ENCODE assay signal across 17 cellular contexts in the genomic region with DNA sequence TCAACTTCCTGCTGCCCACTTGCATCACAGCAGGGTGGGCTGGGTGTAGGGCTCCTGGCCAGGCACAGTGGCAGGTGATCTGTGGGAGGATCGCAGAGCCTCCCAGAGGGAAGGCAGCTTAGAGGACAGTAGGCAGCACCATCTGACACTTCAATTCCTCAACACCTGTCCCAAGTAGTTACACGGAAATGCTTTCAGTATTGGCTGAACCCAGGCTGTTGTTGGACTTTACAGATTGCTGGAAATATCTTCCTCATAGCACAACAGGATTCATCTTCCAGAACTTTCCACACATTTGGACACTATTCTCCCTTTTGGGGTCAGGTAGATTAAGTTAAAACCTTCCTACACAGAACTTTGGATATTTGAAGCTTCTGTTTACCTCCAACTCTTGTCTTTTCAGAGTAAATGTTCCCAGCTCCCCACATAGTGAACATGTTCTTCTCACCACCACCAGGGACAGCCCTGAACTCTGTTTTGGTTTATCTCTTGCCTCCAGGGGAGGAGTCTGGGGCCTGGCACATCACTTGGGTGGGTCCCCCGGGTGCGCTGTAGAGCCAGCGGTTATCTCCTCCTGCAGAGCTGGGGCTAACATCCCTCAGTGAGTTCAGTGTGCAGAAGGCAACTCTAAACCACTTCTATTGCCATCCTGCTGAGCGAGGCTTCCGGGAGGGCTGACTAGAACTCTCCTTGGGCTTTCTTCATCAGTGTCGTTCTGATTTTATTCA. TPM values are rescaled to one million over a fixed set of nuclear protein-coding genes. Genes with fewer than 3 reads are reported as not detected.
DNase-seq lines count a peak whose midpoint lies in the region; ATAC-seq, FAIRE-seq and TF ChIP-seq lines count a peak whose summit lies in the region.
"Had no signal": no experiment of that assay in that cellular context is flagged by ENCODE, and none has a peak within 500 bp of the region (broad histone marks: within the 10 kb centered on the region; RNA-seq: fewer than 3 reads in every experiment).

No MANE protein-coding gene starts in this region.

- DNase-seq in BE2C: peak; percentile 36
- DNase-seq in K562 (ENCODE audit: extremely low read depth in 1 of 4, low spot score in 3 of 4): peak; percentile 46 to 70 (median 56)
- DNase-seq in left lobe of liver (ENCODE audit: low spot score): no peak
- no peak for DNase-seq in NCI-H1694 (lab: John Stamatoyannopoulos, UW)
- no peak for DNase-seq in G401 (ENCODE audit: low spot score)
- no peak for DNase-seq in OCI-LY7 (ENCODE audit: low spot score)
- DNase-seq: activated CD4-positive, CD25-positive, alpha-beta regulatory T cell treated with anti-CD3 and anti-CD28 coated beads, Interleukin-2, amount 50 U/mL, for 72 hours; activated naive CD8-positive, alpha-beta T cell treated with anti-CD3 and anti-CD28 coated beads, Interleukin-2, amount 50 U/mL, for 24 hours; AML-193; DMS79 treated with DMSO at 0.1 percent for 48 hours; NCI-H187 treated with DMSO at 0.1 percent for 48 hours; NK-92 treated with Interleukin-12 subunit alpha and Interleukin-12 subunit beta, amount 100 ng/mL, for 24 hours; stimulated activated CD4-positive, alpha-beta T cell treated with anti-CD3 and anti-CD28 coated beads, Interleukin-4, amount 100 ng/mL, for 1 hour; stimulated activated naive B cell treated with anti-CD40 and anti-IgM and Interleukin-4, amounts not matched to agents 10 μg/mL and 1 μg/mL and 100 μg/mL, for 72 hours had no signal

- no peaks in the 10 kb centered on the region for H3K9me1 ChIP-seq in K562 (ENCODE audit: control insufficient read depth, insufficient read depth, low read length)

- H2AFZ ChIP-seq in K562 (ENCODE audit: low read depth, low read length) (no peak overlapping the region), OCI-LY7 (ENCODE audit: low read length) (no peak overlapping the region)

- BruUV-seq in K562 (replicated peaks; lab: Mats Ljungman, UMichigan) (no TSS peak), OCI-LY7 (replicated peaks; lab: Mats Ljungman, UMichigan) (no TSS peak)

- peak; percentile 24 to 28; a peak in 1 of 4 replicates for TF ChIP-seq RAD21 in K562 (CRISPR knock-in tag; conservative IDR thresholded peaks at IDR 0.05 in 1 of 2, IDR thresholded peaks at IDR 0.05 in 1 of 2)

- H3K27me3 ChIP-seq in BE2C: peaks cover 6% of the 10 kb centered on the region; the same call in 1 of the 2 replicates
- peaks cover 23 to 41% of the 10 kb centered on the region in 2 experiments for H3K27me3 ChIP-seq in K562 (ENCODE audit: control insufficient read depth in 2 of 2, insufficient read depth in 2 of 2, low read length in 2 of 2)

- TF ChIP-seq CTCF in BE2C (IDR thresholded peaks at IDR 0.05; ENCODE audit: low read depth, low read length) (no peak), K562 (IDR thresholded peaks at IDR 0.05 in 2 of 3, conservative IDR thresholded peaks at IDR 0.05 in 1 of 3; ENCODE audit: insufficient read depth in 2 of 3, low read depth in 1 of 3, low read length in 3 of 3) (peak; percentile 48 to 53 (median 53); a peak in 5 of 6 replicates), OCI-LY7 (conservative IDR thresholded peaks at IDR 0.05; ENCODE audit: low read length) (no peak)

- H4K20me1 ChIP-seq in K562 (replicated peaks; ENCODE audit: control insufficient read depth, insufficient read depth, low read length): no peaks in the 10 kb centered on the region
- no peaks in the 10 kb centered on the region for H4K20me1 ChIP-seq in OCI-LY7 (ENCODE audit: insufficient read depth, low read length)

- H3K4me1 ChIP-seq in BE2C (no peaks in the 10 kb centered on the region), K562 (replicated peaks in 1 of 2; ENCODE audit: control insufficient read depth in 2 of 2, insufficient read depth in 2 of 2, low read length in 2 of 2) (peaks cover 0 to 6% of the 10 kb centered on the region in 2 experiments; a peak in 2 of 5 replicates), OCI-LY7 (ENCODE audit: insufficient read depth, low read length, poor library complexity, severe bottlenecking) (no peaks in the 10 kb centered on the region)

- H3K9me3 ChIP-seq in BE2C: no peaks in the 10 kb centered on the region
- no peaks in the 10 kb centered on the region for H3K9me3 ChIP-seq in K562 (replicated peaks; ENCODE audit: control insufficient read depth, insufficient read depth, low read depth, low read length)
- H3K9me3 ChIP-seq in OCI-LY7 (ENCODE audit: low read length): no peaks in the 10 kb centered on the region

- in situ Hi-C loops in K562 (cut with MboI) (no loop called here), G401 (cut with HindIII; ENCODE audit: low sequenced_read_pairs) (no loop called here)

- H3K9ac ChIP-seq in K562 (ENCODE audit: insufficient read depth in 1 of 2, low read depth in 2 of 2, low read length in 2 of 2): no peak overlapping the region

- CTCF ChIA-PET in K562 (lab: Yijun Ruan, JAX; ENCODE audit: low intra/inter-chr PET ratio) (no interaction called here), OCI-LY7 (lab: Charles Lee; ENCODE audit: unreplicated experiment) (no interaction called here)

- H3K27ac ChIP-seq in K562 (ENCODE audit: extremely low read depth, low read depth, low read length) (no peak overlapping the region), OCI-LY7 (ENCODE audit: low read depth, low read length, poor library complexity, severe bottlenecking) (no peak overlapping the region)

- H3K36me3 ChIP-seq in BE2C: no peaks in the 10 kb centered on the region
- no peaks in the 10 kb centered on the region for H3K36me3 ChIP-seq in K562 (ENCODE audit: control insufficient read depth, insufficient read depth, low read length)
- no peaks in the 10 kb centered on the region for H3K36me3 ChIP-seq in OCI-LY7 (ENCODE audit: insufficient read depth, low read length)

- POLR2A ChIA-PET in K562 (lab: Yijun Ruan, JAX) (interaction anchor here (0.6 kb wide), 1 partner anchor 56 kb away, joined by 3 read pairs; no protein-coding TSS in a partner anchor), OCI-LY7 (lab: Charles Lee) (no interaction called here)

- H3K9me2 ChIP-seq in OCI-LY7 (ENCODE audit: insufficient read depth, low read length): no peaks in the 10 kb centered on the region

- FAIRE-seq in K562 (lab: Jason Lieb, UNC): peak; percentile 65
- FAIRE-seq: islet of Langerhans had no signal

- H3K79me2 ChIP-seq in K562 (ENCODE audit: control insufficient read depth, insufficient read depth, low read length) (no peaks in the 10 kb centered on the region), OCI-LY7 (ENCODE audit: insufficient read depth, low read depth, low read length) (no peaks in the 10 kb centered on the region)

- intact Hi-C loops in K562 (cut with micrococcal nuclease) (loop anchor here (10.0 kb wide), 2 partner anchors 193 to 397 kb away; no protein-coding TSS in a partner anchor), OCI-LY7 (cut with micrococcal nuclease; ENCODE audit: unreplicated experiment) (no loop called here)

- H3K4me3 ChIP-seq in BE2C (ENCODE audit: low read depth, low read length) (no peak overlapping the region), K562 (no peak overlapping the region), OCI-LY7 (ENCODE audit: low read depth, low read length, poor library complexity, severe bottlenecking) (no peak overlapping the region)

- no peak overlapping the region for H3K4me2 ChIP-seq in K562 (ENCODE audit: insufficient read depth, low read length)
- no peak overlapping the region for H3K4me2 ChIP-seq in OCI-LY7 (ENCODE audit: low read length)

- ATAC-seq in HG03280 (IDR thresholded peaks at IDR 0.05; ENCODE audit: unreplicated experiment): peak; percentile 44
- peak; percentile 96 for ATAC-seq in K562
- ATAC-seq in left lobe of liver: peak; percentile 50
- no peak for ATAC-seq in GM19455 (IDR thresholded peaks at IDR 0.05; ENCODE audit: unreplicated experiment)
- ATAC-seq: activated naive CD8-positive, alpha-beta T cell treated with anti-CD3 and anti-CD28 coated beads, Interleukin-2, amount 50 U/mL, for 24 hours had no signal

- TF ChIP-seq POLR2A in K562 (conservative IDR thresholded peaks at IDR 0.05): no peak

- no peak for TF ChIP-seq EP300 in K562 (IDR thresholded peaks at IDR 0.05; ENCODE audit: low read length)

- WGBS in K562 (ENCODE audit: insufficient coverage, low coverage, missing lambda C conversion rate): 0% methylated on average over 8 of the region's 8 CpGs

TF ChIP-seq in K562, 482 proteins besides CTCF, POLR2A, EP300 and RAD21 (continues in another document):
- no peak for TF ChIP-seq KLF1 (tag; IDR thresholded peaks at IDR 0.05)
- peak; percentile 45; the same call in 1 of the 2 replicates for TF ChIP-seq NCOR1 (IDR thresholded peaks at IDR 0.05)
- no peak for TF ChIP-seq CBX5 (IDR thresholded peaks at IDR 0.05; ENCODE audit: borderline replicate concordance, low read depth)
- 0 out of 2 replicates have a peak, but pooled peaks have one; percentile 8 for TF ChIP-seq SMC3 (conservative IDR thresholded peaks at IDR 0.05; ENCODE audit: insufficient read depth, low read depth, low read length)
- no peak for TF ChIP-seq HDGF (IDR thresholded peaks at IDR 0.05)
- TF ChIP-seq HNRNPUL1 (IDR thresholded peaks at IDR 0.05; ENCODE audit: low read length): no peak
- 0 out of 2 replicates have a peak, but pooled peaks have one; percentile 22 for TF ChIP-seq TEAD4 (IDR thresholded peaks at IDR 0.05; ENCODE audit: low read length)
- no peak for TF ChIP-seq TEAD4 (CRISPR knock-in tag; IDR thresholded peaks at IDR 0.05; ENCODE audit: borderline replicate concordance)

RNA-seq across cellular contexts. Expression of a gene that starts 3.5 kb away (rescaled TPM):
- polyA plus RNA-seq in BE2C (2012; ENCODE audit: insufficient read depth, insufficient read length, low read depth): not detected
- total RNA-seq in K562 (2011; cell fraction: chromatin; rRNA removed; ENCODE audit: low replicate concordance): not detected in 2 replicates
- not detected in 2 replicates for total RNA-seq in K562 (2011; cell fraction: nucleolus; rRNA removed)
- total RNA-seq in K562 (2011; cell fraction: nucleoplasm; rRNA removed): not detected in 2 replicates
- not detected in 2 replicates for total RNA-seq in K562 (2014; rRNA removed)
- total RNA-seq in K562 (2014; rRNA removed; fragmentation: Illumina TruSeq; extraction: Trizol): not detected in 2 replicates
- total RNA-seq in K562 (2015; rRNA removed; fragmentation: Illumina TruSeq; extraction: Trizol): not detected in 2 replicates
- not detected in 2 replicates for total RNA-seq in K562 (2021)
- polyA plus RNA-seq in K562 (2011; rRNA removed): not detected in 2 replicates
- not detected in 2 replicates for polyA plus RNA-seq in K562 (2011; cell fraction: cytosol; rRNA removed)
- polyA plus RNA-seq in K562 (2011; cell fraction: nucleus; rRNA removed): not detected in 2 replicates
- polyA plus RNA-seq in K562 (2012): not detected in 2 replicates
- polyA plus RNA-seq in K562 (2014; fragmentation: Illumina TruSeq; extraction: Trizol): not detected in 2 replicates
- polyA plus RNA-seq in K562 (2014; fragmentation: Nextera tagmentation; extraction: Ambion mirVana): not detected
- not detected in 2 replicates for polyA plus RNA-seq in K562 (2014; rRNA removed)
- not detected in 2 replicates for polyA minus RNA-seq in K562 (2011; rRNA and poly(A)+ RNA removed)
- not detected in 2 replicates for polyA minus RNA-seq in K562 (2011; cell fraction: cytosol; rRNA and poly(A)+ RNA removed)
- not detected in 2 replicates for polyA minus RNA-seq in K562 (2011; cell fraction: nucleus; rRNA and poly(A)+ RNA removed)
- total RNA-seq in left lobe of liver: not detected
- not detected in 2 replicates for total RNA-seq in G401 (2014; rRNA removed; shearing (Covaris generic))
- total RNA-seq in OCI-LY7 (2014; rRNA removed; shearing (Covaris generic)): not detected in 2 replicates
- not detected in 2 replicates for total RNA-seq in OCI-LY7 (2022)

Comparison
In these comparisons a context has a peak if more than half of its experiments do, and no peak if none do; other contexts are left out.
1. DNase-seq: peak in BE2C (single experiment) and K562 (4 of 4); none in left lobe of liver (single experiment), NCI-H1694 (single experiment), G401 (single experiment) and OCI-LY7 (single experiment).
2. CTCF ChIP-seq: peak in K562 (3 of 3); none in BE2C (single experiment) and OCI-LY7 (single experiment).